Comparison of ENCODE assay signal across 8 cellular contexts in the genomic region with DNA sequence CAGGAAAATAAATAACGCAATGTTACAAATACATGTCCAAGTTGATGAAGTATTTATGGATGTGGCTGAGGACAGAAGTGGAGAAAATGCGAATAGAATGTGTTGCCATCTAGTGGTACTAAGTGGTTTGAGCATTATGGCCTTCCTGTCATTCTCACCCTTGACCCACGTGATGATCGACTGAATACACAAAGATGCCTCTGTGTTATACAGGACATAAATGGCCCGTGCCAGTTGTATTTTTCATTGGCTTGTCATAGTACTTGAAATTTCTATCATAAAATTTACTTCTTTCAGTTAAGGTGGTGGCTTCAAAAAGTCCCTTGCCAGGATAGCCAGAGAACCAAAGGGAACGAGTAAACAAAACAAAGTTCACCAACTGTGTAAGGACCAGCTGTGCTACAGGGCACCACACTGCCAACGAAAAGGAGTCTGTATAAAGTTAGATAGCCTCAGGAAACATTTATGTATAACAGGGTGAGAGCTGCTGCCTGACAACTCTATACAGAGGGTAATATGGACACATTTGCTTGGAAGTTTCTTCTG.
A peak's percentile ranks its signal among the peaks of the same experiment; 100 is the strongest.
DNase-seq lines count a peak whose midpoint lies in the region; ATAC-seq and TF ChIP-seq lines count a peak whose summit lies in the region.

No MANE protein-coding gene starts in this region.

- in situ Hi-C loops in G401 (cut with HindIII; ENCODE audit: low sequenced_read_pairs), result no loop called here

- DNase-seq in G401 (ENCODE audit: low spot score) (peak; percentile 71), NCI-H774 (lab: John Stamatoyannopoulos, UW) (peak; percentile 41), MCF 10A (ENCODE audit: unreplicated experiment) (peak; percentile 59), iPS-NIHi7 (ENCODE audit: extremely low spot score) (peak; percentile 48), superior temporal gyrus (ENCODE audit: extremely low spot score) (peak; percentile 94), mesenteric fat pad (ENCODE audit: low spot score) (no peak)

- H3K27me3 Mint-ChIP-seq in MCF 10A (ENCODE audit: insufficient read depth, unreplicated experiment), result no peaks in the 10 kb centered on the region

- H3K27ac Mint-ChIP-seq in MCF 10A (ENCODE audit: low read depth, unreplicated experiment), result no peak overlapping the region

- no peaks in the 10 kb centered on the region for H3K36me3 Mint-ChIP-seq in MCF 10A (ENCODE audit: insufficient read depth, unreplicated experiment)

- no peak overlapping the region for H3K4me3 Mint-ChIP-seq in MCF 10A (ENCODE audit: unreplicated experiment)

- BruUV-seq in MCF 10A (replicated peaks; lab: Mats Ljungman, UMichigan), result no TSS peak

- H3K4me1 Mint-ChIP-seq in MCF 10A (ENCODE audit: insufficient read depth, unreplicated experiment), result peaks cover 5% of the 10 kb centered on the region

- intact Hi-C loops in MCF 10A (cut with micrococcal nuclease), result loop anchor here (1.0 to 2.0 kb wide), 3 partner anchors 254 to 652 kb away; no protein-coding TSS in a partner anchor

- CTCF ChIA-PET in MCF 10A (lab: Yijun Ruan, JAX), result interaction anchor here (0.6 to 1.3 kb wide), 9 partner anchors 10 to 420 kb away, joined by 3 to 4 read pairs (median 3); no protein-coding TSS in a partner anchor

- peak; percentile 38 for TF ChIP-seq CTCF in MCF 10A (IDR thresholded peaks at IDR 0.05; ENCODE audit: unreplicated experiment)

- POLR2A ChIA-PET in MCF 10A (lab: Yijun Ruan, JAX), result interaction anchor here (0.5 to 1.0 kb wide), 2 partner anchors 14 to 254 kb away, joined by 3 read pairs; no protein-coding TSS in a partner anchor

- H3K9me3 Mint-ChIP-seq in MCF 10A (ENCODE audit: unreplicated experiment), result no peaks in the 10 kb centered on the region

- ATAC-seq in GM19468 (IDR thresholded peaks at IDR 0.05; ENCODE audit: extremely low read depth, unreplicated experiment), result peak; percentile 84
- ATAC-seq in HG03460 (IDR thresholded peaks at IDR 0.05; ENCODE audit: unreplicated experiment), result peak; percentile 97
